ENCODE assay signal across 5 cellular contexts in genomic region chr11:90764691-90765090, GRCh38.
"Had no signal": no experiment of that assay in that cellular context is flagged by ENCODE, and none has a peak within 500 bp of the region (broad histone marks: within the 10 kb centered on the region; RNA-seq: fewer than 3 reads in every experiment).

No MANE protein-coding gene starts in this region.

- H3K9me3 Mint-ChIP-seq: IgD-negative memory B cell had no signal

- H3K27ac ChIP-seq: HL-60 had no signal

- H3K4me1 Mint-ChIP-seq: IgD-negative memory B cell had no signal

- H3K27me3 Mint-ChIP-seq: IgD-negative memory B cell had no signal

- H3K36me3 Mint-ChIP-seq: IgD-negative memory B cell had no signal

- H3K4me3 Mint-ChIP-seq: IgD-negative memory B cell had no signal

- DNase-seq: IMR-90, KBM-7 had no signal

- H3K4me3 ChIP-seq: K562 had no signal

- H3K27ac Mint-ChIP-seq: IgD-negative memory B cell had no signal
